1 cellular context compared by ENCODE assay signal in genomic region chr17:41010421-41010820, GRCh38.
TF ChIP-seq lines count a peak whose summit lies in the region.

No MANE protein-coding gene starts in this region.

TF ChIP-seq in HepG2, 621 proteins besides CTCF, POLR2A, EP300 and RAD21:
- TF ChIP-seq HMG20A (CRISPR knock-in tag; IDR thresholded peaks at IDR 0.05; ENCODE audit: borderline replicate concordance) (no peak), TBX2 (CRISPR knock-in tag; IDR thresholded peaks at IDR 0.05; ENCODE audit: borderline replicate concordance) (no peak), ZNF143 (CRISPR knock-in tag; IDR thresholded peaks at IDR 0.05) (no peak), HOXA9 (CRISPR knock-in tag; IDR thresholded peaks at IDR 0.05; ENCODE audit: borderline replicate concordance) (no peak), PAX8 (CRISPR knock-in tag; IDR thresholded peaks at IDR 0.05; ENCODE audit: borderline replicate concordance) (no peak), NR2F1 (CRISPR knock-in tag; IDR thresholded peaks at IDR 0.05) (no peak), ELF1 (CRISPR knock-in tag; IDR thresholded peaks at IDR 0.05) (no peak)
TF ChIP-seq in HepG2: peak in this region for 0.
